ENCODE assay signal across 18 cellular contexts in the genomic region with DNA sequence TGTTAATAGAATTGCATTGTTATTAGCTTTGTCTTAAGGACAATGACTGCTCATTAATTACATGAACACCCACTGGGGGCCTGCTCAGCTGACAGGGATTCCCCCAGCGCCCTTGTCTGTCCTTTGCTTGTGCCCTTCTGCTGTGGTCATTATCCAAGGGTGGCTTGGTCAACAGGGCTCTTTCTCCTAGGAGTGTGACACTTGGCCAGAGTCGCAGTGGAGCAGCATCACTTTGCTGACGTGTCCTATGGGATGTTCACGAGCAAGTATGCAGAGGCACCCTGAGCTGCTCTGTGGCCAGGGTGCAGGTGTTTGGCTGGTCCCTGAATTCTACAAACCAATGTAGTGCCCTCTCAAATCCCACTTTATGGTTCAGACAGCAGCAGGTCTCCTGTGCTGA. TPM values are rescaled to one million over a fixed set of nuclear protein-coding genes. Genes with fewer than 3 reads are reported as not detected.
A peak's percentile ranks its signal among the peaks of the same experiment; 100 is the strongest.
DNase-seq lines count a peak whose midpoint lies in the region; ATAC-seq, FAIRE-seq and TF ChIP-seq lines count a peak whose summit lies in the region.
"Had no signal": no experiment of that assay in that cellular context is flagged by ENCODE, and none has a peak within 500 bp of the region (broad histone marks: within the 10 kb centered on the region; RNA-seq: fewer than 3 reads in every experiment).

No MANE protein-coding gene starts in this region.

- H3K36me3 ChIP-seq in bronchial epithelial cell (ENCODE audit: control insufficient read depth, insufficient read depth, low read length): no peaks in the 10 kb centered on the region
- no peaks in the 10 kb centered on the region for H3K36me3 ChIP-seq in endodermal cell (ENCODE audit: control insufficient read depth, insufficient read depth, low read length)
- H3K36me3 ChIP-seq: HAP-1 had no signal

- ATAC-seq in HG02571 (IDR thresholded peaks at IDR 0.05; ENCODE audit: unreplicated experiment) (no peak), HG03442 (IDR thresholded peaks at IDR 0.05; ENCODE audit: unreplicated experiment) (no peak)

- DNase-seq in bronchial epithelial cell (ENCODE audit: low read depth) (no peak), endodermal cell (peak; percentile 20), osteocyte (ENCODE audit: extremely low spot score, unreplicated experiment) (peak; percentile 66)
- DNase-seq in NK-92 treated with Interleukin-12 subunit alpha and Interleukin-12 subunit beta, amount 100 ng/mL, for 24 hours (lab: John Stamatoyannopoulos, UW): no peak
- DNase-seq: C1 segment of cervical spinal cord; Calu3; CD4-positive, alpha-beta memory T cell; COR-L47; DMS153; DND-41; GOT3 had no signal

- H3K4me3 ChIP-seq in bronchial epithelial cell (ENCODE audit: low read depth, low read length): no peak overlapping the region
- H3K4me3 ChIP-seq in endodermal cell (ENCODE audit: low read length): no peak overlapping the region
- H3K4me3 ChIP-seq: HAP-1 had no signal

- no peaks in the 10 kb centered on the region for H3K9me3 Mint-ChIP-seq in endodermal cell
- no peaks in the 10 kb centered on the region for H3K9me3 Mint-ChIP-seq in osteocyte (ENCODE audit: unreplicated experiment)
- H3K9me3 Mint-ChIP-seq: HFFc6 had no signal

- FAIRE-seq in bronchial epithelial cell (lab: Jason Lieb, UNC): peak; percentile 72
- FAIRE-seq: G401.6, GM12892, H54 had no signal

- H3K36me3 Mint-ChIP-seq in endodermal cell (ENCODE audit: low read depth) (no peaks in the 10 kb centered on the region), osteocyte (ENCODE audit: unreplicated experiment) (no peaks in the 10 kb centered on the region)
- H3K36me3 Mint-ChIP-seq: CD4-positive, alpha-beta memory T cell had no signal

- H3K27me3 Mint-ChIP-seq in endodermal cell (ENCODE audit: insufficient read depth) (peaks cover 31% of the 10 kb centered on the region), osteocyte (ENCODE audit: unreplicated experiment) (peaks cover 27% of the 10 kb centered on the region)

- TF ChIP-seq CTCF in bronchial epithelial cell (IDR thresholded peaks at IDR 0.05; ENCODE audit: insufficient read depth, low read length, severe bottlenecking) (no peak), endodermal cell (conservative IDR thresholded peaks at IDR 0.05) (no peak), osteocyte (IDR thresholded peaks at IDR 0.05) (no peak)

- H3K27ac Mint-ChIP-seq in endodermal cell (no peak overlapping the region), osteocyte (ENCODE audit: unreplicated experiment) (no peak overlapping the region)
- H3K27ac Mint-ChIP-seq: HFFc6 had no signal

- H3K4me1 Mint-ChIP-seq in endodermal cell (peaks cover 14% of the 10 kb centered on the region), osteocyte (ENCODE audit: unreplicated experiment) (peaks cover 5% of the 10 kb centered on the region)

- H3K27ac ChIP-seq in endodermal cell (ENCODE audit: low read depth, low read length): no peak overlapping the region

- H3K9ac ChIP-seq in endodermal cell (ENCODE audit: extremely low read depth, low read length, poor library complexity, severe bottlenecking): no peak overlapping the region

- H3K27me3 ChIP-seq in bronchial epithelial cell (ENCODE audit: control insufficient read depth, insufficient read depth, low read length) (peaks cover 3% of the 10 kb centered on the region), endodermal cell (ENCODE audit: control insufficient read depth, insufficient read depth, low read length, poor library complexity, severe bottlenecking) (no peaks in the 10 kb centered on the region)

- H3K4me1 ChIP-seq in endodermal cell (ENCODE audit: control insufficient read depth, insufficient read depth, low read length): peaks cover 20% of the 10 kb centered on the region
- H3K4me1 ChIP-seq: HAP-1 had no signal

- H3K9me3 ChIP-seq in endodermal cell (ENCODE audit: control insufficient read depth, low read length): no peaks in the 10 kb centered on the region
- H3K9me3 ChIP-seq: HAP-1 had no signal

- H3K4me3 Mint-ChIP-seq in endodermal cell (no peak overlapping the region), osteocyte (ENCODE audit: unreplicated experiment) (no peak overlapping the region)

- WGBS in endodermal cell (ENCODE audit: insufficient coverage in 1 of 2, insufficient read length in 1 of 2), 2 experiments: 83 to 89% methylated on average over 2 to 4 of the region's 4 CpGs

RNA-seq across cellular contexts. Expression of gene PTGR3, which starts 46.0 kb away (rescaled TPM):
- total RNA-seq in bronchial epithelial cell: 6.3 and 6.8 TPM in 2 replicates
- total RNA-seq in endodermal cell: 10 to 100 TPM; 12.2 to 13.3 TPM
- 18.3 TPM for polyA plus RNA-seq in endodermal cell (2013, experiment 1 of 2)
- 14.7 TPM for polyA plus RNA-seq in endodermal cell (2013, experiment 2 of 2)
- total RNA-seq in osteocyte: 17.7 and 19.7 TPM in 2 replicates

RNA-seq across cellular contexts. Expression of gene TSHZ1, which starts 47.6 kb away (rescaled TPM):
- 1.3 and 1.5 TPM in 2 replicates for total RNA-seq in bronchial epithelial cell
- total RNA-seq in endodermal cell: 1 to 10 TPM; 1.1 to 1.7 TPM
- 15.0 TPM for polyA plus RNA-seq in endodermal cell (2013, experiment 1 of 2)
- 14.4 TPM for polyA plus RNA-seq in endodermal cell (2013, experiment 2 of 2)
- total RNA-seq in osteocyte: 12.2 and 13.3 TPM in 2 replicates

Comparison
In these comparisons a context has a peak if more than half of its experiments do, and no peak if none do; other contexts are left out.
1. DNase-seq: peak in endodermal cell (single experiment) and osteocyte (single experiment); none in bronchial epithelial cell (single experiment) and NK-92 treated with Interleukin-12 subunit alpha and Interleukin-12 subunit beta, amount 100 ng/mL, for 24 hours (single experiment).